Comparison of ENCODE assay signal across 15 cellular contexts in the genomic region with DNA sequence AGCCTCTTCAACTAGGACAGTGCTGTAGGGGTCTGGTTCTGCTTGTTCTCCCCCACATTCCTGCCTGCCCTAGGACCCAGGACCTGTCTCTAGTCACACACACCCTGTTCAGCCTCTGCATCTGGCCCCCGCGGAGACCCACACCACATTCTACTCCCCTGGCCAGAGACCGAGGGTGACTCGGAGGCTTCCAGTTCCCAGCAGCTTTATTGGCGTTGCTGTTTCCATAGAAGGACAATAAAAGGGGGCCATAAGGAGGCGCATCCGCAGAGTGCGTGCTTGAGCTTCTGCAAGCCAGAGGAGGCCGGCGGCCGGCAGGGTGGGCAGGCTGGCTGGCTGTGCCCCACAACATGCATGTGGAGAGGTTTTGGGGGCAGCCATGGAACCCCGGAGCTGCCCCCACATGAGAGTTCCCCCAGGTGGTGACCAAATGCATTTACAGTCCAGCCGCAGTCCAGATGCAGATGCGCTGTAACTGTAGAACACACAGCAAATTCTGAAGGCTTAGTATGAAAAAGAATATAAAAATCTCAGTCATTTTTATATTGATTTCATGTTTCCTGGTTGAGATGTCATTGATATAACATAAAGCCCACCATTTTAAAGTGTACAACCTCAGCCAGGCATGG.
"Had no signal": no experiment of that assay in that cellular context is flagged by ENCODE, and none has a peak within 500 bp of the region (broad histone marks: within the 10 kb centered on the region; RNA-seq: fewer than 3 reads in every experiment).

No MANE protein-coding gene starts in this region.

- H3K27me3 Mint-ChIP-seq: activated CD4-positive, alpha-beta T cell treated with anti-CD3 and anti-CD28 coated beads, Interleukin-2, amount 10 ng/mL, durations not matched to agents 24 days and 14 days; activated naive CD8-positive, alpha-beta T cell treated with anti-CD3 and anti-CD28 coated beads for 36 hours had no signal

- ATAC-seq: activated CD8-positive, alpha-beta T cell treated with anti-CD3 and anti-CD28 coated beads, Interleukin-2, amount 10 ng/mL, durations not matched to agents 7 days and 5 days; body of pancreas; esophagus mucosa; pancreas; stimulated activated memory B cell treated with anti-CD40 and anti-IgM and Interleukin-4, amounts not matched to agents 10 μg/mL and 1 μg/mL and 100 μg/mL, for 72 hours had no signal

- DNase-seq: activated CD4-positive, alpha-beta T cell treated with anti-CD3 and anti-CD28 coated beads, Interleukin-2, amount 10 ng/mL, durations not matched to agents 24 days and 14 days; activated CD4-positive, CD25-positive, alpha-beta regulatory T cell; activated CD8-positive, alpha-beta memory T cell treated with anti-CD3 and anti-CD28 coated beads, Interleukin-2, amount 50 U/mL, for 4 hours; activated CD8-positive, alpha-beta T cell treated with anti-CD3 and anti-CD28 coated beads, Interleukin-2, amount 10 ng/mL, durations not matched to agents 7 days and 5 days; activated naive CD8-positive, alpha-beta T cell treated with anti-CD3 and anti-CD28 coated beads for 36 hours; activated T-cell treated with anti-CD3 and anti-CD28 coated beads, Interleukin-2, amount 50 U/mL, for 48 hours; amygdala; body of pancreas; caudate nucleus; left ventricle myocardium inferior; pancreas; thyroid gland had no signal

- H3K4me1 ChIP-seq: body of pancreas, left ventricle myocardium inferior, pancreas, thyroid gland had no signal

- H3K27ac Mint-ChIP-seq: activated CD4-positive, alpha-beta T cell treated with anti-CD3 and anti-CD28 coated beads, Interleukin-2, amount 10 ng/mL, durations not matched to agents 24 days and 14 days; activated CD8-positive, alpha-beta T cell treated with anti-CD3 and anti-CD28 coated beads, Interleukin-2, amount 10 ng/mL, durations not matched to agents 7 days and 5 days; activated naive CD8-positive, alpha-beta T cell treated with anti-CD3 and anti-CD28 coated beads for 36 hours; stimulated activated memory B cell treated with anti-CD40 and anti-IgM and Interleukin-4, amounts not matched to agents 10 μg/mL and 1 μg/mL and 100 μg/mL, for 72 hours had no signal

- H3K36me3 ChIP-seq: pancreas, thyroid gland had no signal

- H3K36me3 Mint-ChIP-seq: stimulated activated memory B cell treated with anti-CD40 and anti-IgM and Interleukin-4, amounts not matched to agents 10 μg/mL and 1 μg/mL and 100 μg/mL, for 72 hours had no signal

- H3K4me1 Mint-ChIP-seq: activated naive CD8-positive, alpha-beta T cell treated with anti-CD3 and anti-CD28 coated beads for 36 hours; nephron; stimulated activated memory B cell treated with anti-CD40 and anti-IgM and Interleukin-4, amounts not matched to agents 10 μg/mL and 1 μg/mL and 100 μg/mL, for 72 hours had no signal

- H3K4me3 ChIP-seq: body of pancreas, left ventricle myocardium inferior, pancreas, thyroid gland had no signal

- H3K27me3 ChIP-seq: body of pancreas, pancreas, thyroid gland had no signal

- H3K9me3 Mint-ChIP-seq: activated CD4-positive, alpha-beta T cell treated with anti-CD3 and anti-CD28 coated beads, Interleukin-2, amount 10 ng/mL, durations not matched to agents 24 days and 14 days; activated naive CD8-positive, alpha-beta T cell treated with anti-CD3 and anti-CD28 coated beads for 36 hours had no signal

- H3K4me3 Mint-ChIP-seq: activated CD4-positive, alpha-beta T cell treated with anti-CD3 and anti-CD28 coated beads, Interleukin-2, amount 10 ng/mL, durations not matched to agents 24 days and 14 days; activated CD8-positive, alpha-beta T cell treated with anti-CD3 and anti-CD28 coated beads, Interleukin-2, amount 10 ng/mL, durations not matched to agents 7 days and 5 days; activated naive CD8-positive, alpha-beta T cell treated with anti-CD3 and anti-CD28 coated beads for 36 hours; nephron; stimulated activated memory B cell treated with anti-CD40 and anti-IgM and Interleukin-4, amounts not matched to agents 10 μg/mL and 1 μg/mL and 100 μg/mL, for 72 hours had no signal

- H3K27ac ChIP-seq: body of pancreas, left ventricle myocardium inferior, pancreas, thyroid gland had no signal
